ENCODE assay signal across 28 cellular contexts in the genomic region with DNA sequence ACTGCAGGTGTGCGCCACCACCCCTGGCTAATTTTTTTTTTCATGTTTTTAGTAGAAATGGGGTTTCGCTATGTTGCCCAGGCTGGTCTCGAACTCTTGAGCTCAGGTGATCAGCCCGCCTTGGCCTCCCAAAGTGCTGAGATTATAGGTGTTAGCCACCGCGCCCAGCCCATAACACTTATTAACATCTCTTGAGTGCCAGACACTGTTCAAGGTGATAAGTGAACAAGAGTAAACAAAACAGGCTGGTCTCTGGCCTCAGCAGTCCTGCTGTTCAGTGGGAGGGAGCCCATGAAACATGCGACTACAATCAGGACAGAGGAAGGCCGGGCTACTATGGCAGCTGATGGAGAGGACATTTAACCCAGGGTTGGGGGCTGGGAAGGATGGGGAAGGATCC.
"Had no signal": no experiment of that assay in that cellular context is flagged by ENCODE, and none has a peak within 500 bp of the region (broad histone marks: within the 10 kb centered on the region; RNA-seq: fewer than 3 reads in every experiment).

No MANE protein-coding gene starts in this region.

- H3K9me3 ChIP-seq: ascending aorta had no signal

- H3K36me3 ChIP-seq: ascending aorta, cardiac muscle cell had no signal

- H3K4me1 Mint-ChIP-seq: activated CD4-positive, alpha-beta T cell treated with anti-CD3 and anti-CD28 coated beads, Interleukin-2, amount 10 ng/mL, durations not matched to agents 24 days and 14 days; activated naive CD4-positive, alpha-beta T cell treated with anti-CD3 and anti-CD28 coated beads, Interleukin-2, amount 50 U/mL, for 24 hours; activated naive CD8-positive, alpha-beta T cell treated with anti-CD3 and anti-CD28 coated beads, Interleukin-2, amount 10 ng/mL, durations not matched to agents 7 days and 5 days; central memory CD8-positive, alpha-beta T cell had no signal

- H3K27ac ChIP-seq: ascending aorta, cardiac muscle cell had no signal

- H3K4me1 ChIP-seq: ascending aorta had no signal

- H3K4me3 ChIP-seq: ascending aorta, cardiac muscle cell had no signal

- H3K27me3 Mint-ChIP-seq: activated CD4-positive, alpha-beta T cell treated with anti-CD3 and anti-CD28 coated beads, Interleukin-2, amount 10 ng/mL, durations not matched to agents 24 days and 14 days; activated CD8-positive, alpha-beta T cell treated with anti-CD3 and anti-CD28 coated beads for 36 hours; activated naive CD4-positive, alpha-beta T cell treated with anti-CD3 and anti-CD28 coated beads, Interleukin-2, amount 50 U/mL, for 24 hours; activated naive CD8-positive, alpha-beta T cell treated with anti-CD3 and anti-CD28 coated beads, Interleukin-2, amount 10 ng/mL, durations not matched to agents 7 days and 5 days; activated T-helper 17 cell treated with anti-CD3 and anti-CD28 coated beads, Interleukin-2, amount 50 U/mL, for 72 hours; central memory CD8-positive, alpha-beta T cell had no signal

- H3K9me3 Mint-ChIP-seq: activated CD4-positive, alpha-beta T cell treated with anti-CD3 and anti-CD28 coated beads, Interleukin-2, amount 10 ng/mL, durations not matched to agents 24 days and 14 days; activated CD8-positive, alpha-beta T cell treated with anti-CD3 and anti-CD28 coated beads for 36 hours; activated naive CD4-positive, alpha-beta T cell treated with anti-CD3 and anti-CD28 coated beads, Interleukin-2, amount 50 U/mL, for 24 hours; activated naive CD8-positive, alpha-beta T cell treated with anti-CD3 and anti-CD28 coated beads, Interleukin-2, amount 10 ng/mL, durations not matched to agents 7 days and 5 days; activated T-cell treated with anti-CD3 and anti-CD28 coated beads, Interleukin-2, amount 50 U/mL, for 72 hours; activated T-helper 17 cell treated with anti-CD3 and anti-CD28 coated beads, Interleukin-2, amount 50 U/mL, for 72 hours; central memory CD8-positive, alpha-beta T cell; T-helper 1 cell treated with Interleukin-12 subunit alpha and Interleukin-12 subunit beta and Interleukin-4 antibody, amounts not matched to agents 30 μg/mL and 1 μg/mL, for 36 hours; T-helper 2 cell treated with Interferon-gamma antibody and Interleukin-4, amounts not matched to agents 5 μg/mL and 100 μg/mL, for 36 hours had no signal

- H3K4me3 Mint-ChIP-seq: activated CD4-positive, alpha-beta T cell treated with anti-CD3 and anti-CD28 coated beads, Interleukin-2, amount 10 ng/mL, durations not matched to agents 24 days and 14 days; activated CD8-positive, alpha-beta T cell treated with anti-CD3 and anti-CD28 coated beads for 36 hours; activated naive CD4-positive, alpha-beta T cell treated with anti-CD3 and anti-CD28 coated beads, Interleukin-2, amount 50 U/mL, for 24 hours; activated naive CD8-positive, alpha-beta T cell treated with anti-CD3 and anti-CD28 coated beads, Interleukin-2, amount 10 ng/mL, durations not matched to agents 7 days and 5 days; activated T-cell treated with anti-CD3 and anti-CD28 coated beads, Interleukin-2, amount 50 U/mL, for 72 hours; activated T-helper 17 cell treated with anti-CD3 and anti-CD28 coated beads, Interleukin-2, amount 50 U/mL, for 72 hours; central memory CD8-positive, alpha-beta T cell; T-helper 1 cell treated with Interleukin-12 subunit alpha and Interleukin-12 subunit beta and Interleukin-4 antibody, amounts not matched to agents 30 μg/mL and 1 μg/mL, for 36 hours; T-helper 2 cell treated with Interferon-gamma antibody and Interleukin-4, amounts not matched to agents 5 μg/mL and 100 μg/mL, for 36 hours had no signal

- H3K36me3 Mint-ChIP-seq: activated naive CD8-positive, alpha-beta T cell treated with anti-CD3 and anti-CD28 coated beads, Interleukin-2, amount 10 ng/mL, durations not matched to agents 7 days and 5 days had no signal

- DNase-seq: activated CD4-positive, alpha-beta T cell treated with anti-CD3 and anti-CD28 coated beads, Interleukin-2, amount 10 ng/mL, durations not matched to agents 24 days and 14 days; activated CD4-positive, alpha-beta T cell treated with anti-CD3 and anti-CD28 coated beads, Interleukin-2, amount 50 U/mL, for 4 hours; activated CD8-positive, alpha-beta T cell treated with anti-CD3 and anti-CD28 coated beads for 36 hours; activated effector memory CD4-positive, alpha-beta T cell treated with anti-CD3 and anti-CD28 coated beads, Interleukin-2, amount 50 U/mL, for 16 hours; activated naive CD4-positive, alpha-beta T cell; activated naive CD8-positive, alpha-beta T cell treated with anti-CD3 and anti-CD28 coated beads, Interleukin-2, amount 10 ng/mL, durations not matched to agents 7 days and 5 days; activated T-cell treated with anti-CD3 and anti-CD28 coated beads, Interleukin-2, amount 50 U/mL, for 1 hour; activated T-cell treated with anti-CD3 and anti-CD28 coated beads, Interleukin-2, amount 50 U/mL, for 72 hours; amygdala; Karpas-422; KBM-7; NCI-H1105 treated with DMSO at 0.1 percent for 48 hours; NCI-H1436; NCI-H1694; NCI-H1930; NCI-H2081 treated with DMSO at 0.1 percent for 48 hours; NCI-H226; NCI-H526 treated with DMSO at 0.1 percent for 48 hours; NK-92 treated with Interleukin-12 subunit alpha and Interleukin-12 subunit beta, amount 100 ng/mL, for 24 hours; PC-3; Right ventricle myocardium superior had no signal

- H3K27me3 ChIP-seq: ascending aorta, cardiac muscle cell had no signal

- ATAC-seq: activated CD8-positive, alpha-beta T cell treated with anti-CD3 and anti-CD28 coated beads for 36 hours; activated T-cell treated with anti-CD3 and anti-CD28 coated beads, Interleukin-2, amount 50 U/mL, for 72 hours; activated T-helper 17 cell treated with anti-CD3 and anti-CD28 coated beads, Interleukin-2, amount 50 U/mL, for 72 hours; PC-3 had no signal

- H3K27ac Mint-ChIP-seq: activated CD4-positive, alpha-beta T cell treated with anti-CD3 and anti-CD28 coated beads, Interleukin-2, amount 10 ng/mL, durations not matched to agents 24 days and 14 days; activated CD8-positive, alpha-beta T cell treated with anti-CD3 and anti-CD28 coated beads for 36 hours; activated naive CD4-positive, alpha-beta T cell treated with anti-CD3 and anti-CD28 coated beads, Interleukin-2, amount 50 U/mL, for 24 hours; activated naive CD8-positive, alpha-beta T cell treated with anti-CD3 and anti-CD28 coated beads, Interleukin-2, amount 10 ng/mL, durations not matched to agents 7 days and 5 days; activated T-cell treated with anti-CD3 and anti-CD28 coated beads, Interleukin-2, amount 50 U/mL, for 72 hours; activated T-helper 17 cell treated with anti-CD3 and anti-CD28 coated beads, Interleukin-2, amount 50 U/mL, for 72 hours; T-helper 1 cell treated with Interleukin-12 subunit alpha and Interleukin-12 subunit beta and Interleukin-4 antibody, amounts not matched to agents 30 μg/mL and 1 μg/mL, for 36 hours; T-helper 2 cell treated with Interferon-gamma antibody and Interleukin-4, amounts not matched to agents 5 μg/mL and 100 μg/mL, for 36 hours had no signal
